In genomic region chr17:27756467-27757371, GRCh38 we compare ENCODE assay signal across 9 cellular contexts. TPM values are rescaled to one million over a fixed set of nuclear protein-coding genes. Genes with fewer than 3 reads are reported as not detected.
DNase-seq lines count a peak whose midpoint lies in the region; ATAC-seq and TF ChIP-seq lines count a peak whose summit lies in the region.
"Had no signal": no experiment of that assay in that cellular context is flagged by ENCODE, and none has a peak within 500 bp of the region (broad histone marks: within the 10 kb centered on the region; RNA-seq: fewer than 3 reads in every experiment).

No MANE protein-coding gene starts in this region.

- no peaks in the 10 kb centered on the region for H3K36me3 Mint-ChIP-seq in CD8-positive, alpha-beta memory T cell

- no peaks in the 10 kb centered on the region for H3K36me3 ChIP-seq in CD8-positive, alpha-beta memory T cell (ENCODE audit: insufficient read depth, low read length)
- H3K36me3 ChIP-seq in HEK293 (ENCODE audit: control insufficient read depth in 2 of 2, insufficient read depth in 1 of 2, low read length in 2 of 2) (no peaks in the 10 kb centered on the region), body of pancreas (replicated peaks in 1 of 2; ENCODE audit: insufficient read depth in 1 of 2, low read depth in 2 of 2) (no peaks in the 10 kb centered on the region)

- no peaks in the 10 kb centered on the region for H3K4me1 ChIP-seq in CD8-positive, alpha-beta memory T cell (ENCODE audit: insufficient read depth, low read length)
- H3K4me1 ChIP-seq in HEK293 (ENCODE audit: control insufficient read depth, insufficient read depth, low read length), result no peaks in the 10 kb centered on the region
- no peaks in the 10 kb centered on the region for H3K4me1 ChIP-seq in body of pancreas

- CTCF ChIA-PET in CD8-positive, alpha-beta memory T cell (lab: Charles Lee), result interaction anchor here (0.7 to 3.1 kb wide), 8 partner anchors 9 to 124 kb away, joined by 3 to 13 read pairs (median 4); partner anchors contain the start of gene NOS2
- CTCF ChIA-PET in HEK293 (lab: Yijun Ruan, JAX), result interaction anchor here (0.6 to 13.7 kb wide), 55 partner anchors 9 to 563 kb away, joined by 3 to 278 read pairs (median 4); partner anchors contain the start of gene LYRM9

- no peaks in the 10 kb centered on the region for H3K9me3 ChIP-seq in CD8-positive, alpha-beta memory T cell (ENCODE audit: low read length)
- H3K9me3 ChIP-seq in HEK293 (ENCODE audit: control insufficient read depth, insufficient read depth, low read depth, low read length) (no peaks in the 10 kb centered on the region), body of pancreas (no peaks in the 10 kb centered on the region)

- peak in 3 of 5 donors; percentile 14 to 25 (median 21) for DNase-seq in CD8-positive, alpha-beta memory T cell
- DNase-seq in T follicular helper cell (ENCODE audit: low read depth) (peak; percentile 30), body of pancreas (peak; percentile 58 to 73 (median 66)), left lobe of liver (ENCODE audit: low spot score) (peak; percentile 57), HCEC 1CT (no peak), NCI-H774 (lab: John Stamatoyannopoulos, UW) (no peak)
- peak; percentile 38 to 42 (median 41) for DNase-seq in stimulated activated CD4-positive, alpha-beta T cell treated with anti-CD3 and anti-CD28 coated beads, TNF-alpha, amount 100 ng/mL, for 48 hours (ENCODE audit: low read depth in 3 of 3)

- ATAC-seq in body of pancreas (peak; percentile 36), left lobe of liver (peak; percentile 71)

- H3K9me3 Mint-ChIP-seq in CD8-positive, alpha-beta memory T cell, result no peaks in the 10 kb centered on the region
- H3K9me3 Mint-ChIP-seq: T-helper 1 cell treated with Interleukin-12 subunit alpha and Interleukin-12 subunit beta and Interleukin-4 antibody, amounts not matched to agents 30 μg/mL and 1 μg/mL, for 36 hours had no signal

- TF ChIP-seq CTCF in HEK293 (tag by site-specific recombination; IDR thresholded peaks at IDR 0.05), result peak; percentile 66; the same call in 1 of the 2 replicates
- peak; percentile 75 to 98 (median 81) for TF ChIP-seq CTCF in body of pancreas (IDR thresholded peaks at IDR 0.05)

- 63 to 71% methylated on average over 17 of the region's 17 CpGs for WGBS in body of pancreas, 2 donors

- peaks cover 0 to 11% of the 10 kb centered on the region in 2 donors for H3K27me3 Mint-ChIP-seq in CD8-positive, alpha-beta memory T cell

- H3K4me3 ChIP-seq in CD8-positive, alpha-beta memory T cell (ENCODE audit: low read length), result no peak overlapping the region
- H3K4me3 ChIP-seq in HEK293 (ENCODE audit: low read depth, low read length) (no peak overlapping the region), body of pancreas (no peak overlapping the region)

- intact Hi-C loops in body of pancreas (cut with DNase I), result no loop called here

- no peak overlapping the region for H3K27ac ChIP-seq in CD8-positive, alpha-beta memory T cell (ENCODE audit: low read depth, low read length)
- H3K27ac ChIP-seq in HEK293 (ENCODE audit: extremely low read depth, low read depth, low read length) (no peak overlapping the region), body of pancreas (no peak overlapping the region)

- H3K27me3 ChIP-seq in CD8-positive, alpha-beta memory T cell (ENCODE audit: insufficient read depth, low read length, poor library complexity, severe bottlenecking), result no peaks in the 10 kb centered on the region
- H3K27me3 ChIP-seq in body of pancreas, result no peaks in the 10 kb centered on the region

- no peak for TF ChIP-seq POLR2A in body of pancreas (IDR thresholded peaks at IDR 0.05)

- no peak overlapping the region for H3K4me3 Mint-ChIP-seq in CD8-positive, alpha-beta memory T cell
- H3K4me3 Mint-ChIP-seq: T-helper 1 cell treated with Interleukin-12 subunit alpha and Interleukin-12 subunit beta and Interleukin-4 antibody, amounts not matched to agents 30 μg/mL and 1 μg/mL, for 36 hours had no signal

- H3K27ac Mint-ChIP-seq in CD8-positive, alpha-beta memory T cell, result no peak overlapping the region
- H3K27ac Mint-ChIP-seq: T-helper 1 cell treated with Interleukin-12 subunit alpha and Interleukin-12 subunit beta and Interleukin-4 antibody, amounts not matched to agents 30 μg/mL and 1 μg/mL, for 36 hours had no signal

- H3K4me1 Mint-ChIP-seq in CD8-positive, alpha-beta memory T cell, result no peaks in the 10 kb centered on the region

- POLR2A ChIA-PET in CD8-positive, alpha-beta memory T cell (lab: Charles Lee), result no interaction called here
- POLR2A ChIA-PET in HEK293 (lab: Yijun Ruan, JAX), result interaction anchor here (1.3 kb wide), 1 partner anchor 102 kb away, joined by 4 read pairs; no protein-coding TSS in a partner anchor

TF ChIP-seq in HEK293, 187 proteins besides CTCF, POLR2A, EP300 and RAD21:
- TF ChIP-seq, protein P1, sequence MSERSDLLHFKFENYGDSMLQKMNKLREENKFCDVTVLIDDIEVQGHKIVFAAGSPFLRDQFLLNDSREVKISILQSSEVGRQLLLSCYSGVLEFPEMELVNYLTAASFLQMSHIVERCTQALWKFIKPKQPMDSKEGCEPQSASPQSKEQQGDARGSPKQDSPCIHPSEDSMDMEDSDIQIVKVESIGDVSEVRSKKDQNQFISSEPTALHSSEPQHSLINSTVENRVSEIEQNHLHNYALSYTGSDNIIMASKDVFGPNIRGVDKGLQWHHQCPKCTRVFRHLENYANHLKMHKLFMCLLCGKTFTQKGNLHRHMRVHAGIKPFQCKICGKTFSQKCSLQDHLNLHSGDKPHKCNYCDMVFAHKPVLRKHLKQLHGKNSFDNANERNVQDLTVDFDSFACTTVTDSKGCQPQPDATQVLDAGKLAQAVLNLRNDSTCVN (tag by site-specific recombination; optimal IDR thresholded peaks at IDR 0.05), result no peak
- TF ChIP-seq ZBTB7A (tag by site-specific recombination; IDR thresholded peaks at IDR 0.05; ENCODE audit: low read depth), result no peak
- TF ChIP-seq ZNF335 (tag by site-specific recombination; conservative IDR thresholded peaks at IDR 0.05), result no peak
- no peak for TF ChIP-seq ZNF571 (tag by site-specific recombination; IDR thresholded peaks at IDR 0.05)
- peak; percentile 80; the same call in 1 of the 2 replicates for TF ChIP-seq ZSCAN30 (tag by site-specific recombination; IDR thresholded peaks at IDR 0.05)
- TF ChIP-seq ZNF146 (tag by site-specific recombination; IDR thresholded peaks at IDR 0.05), result no peak
- no peak for TF ChIP-seq ZNF416 (tag by site-specific recombination; IDR thresholded peaks at IDR 0.05)
- peak; percentile 46 for TF ChIP-seq ZNF654 (tag by site-specific recombination; IDR thresholded peaks at IDR 0.05; ENCODE audit: low read depth)
- TF ChIP-seq TCF7L2 (IDR thresholded peaks at IDR 0.05; ENCODE audit: borderline replicate concordance, low read depth, low read length), result no peak
- no peak for TF ChIP-seq ZNF600 (tag by site-specific recombination; IDR thresholded peaks at IDR 0.05)
- no peak for TF ChIP-seq ZBTB20 (tag by site-specific recombination; IDR thresholded peaks at IDR 0.05)
- TF ChIP-seq ZFP69B (tag by site-specific recombination; IDR thresholded peaks at IDR 0.05), result no peak
- TF ChIP-seq ZNF501 (tag by site-specific recombination; IDR thresholded peaks at IDR 0.05), result no peak
- TF ChIP-seq ZFHX2 (tag by site-specific recombination; conservative IDR thresholded peaks at IDR 0.05), result 0 out of 2 replicates have a peak, but pooled peaks have one; percentile 6
- TF ChIP-seq ZNF16 (tag by site-specific recombination; IDR thresholded peaks at IDR 0.05; ENCODE audit: low read depth), result no peak
- TF ChIP-seq GLIS1 (tag by site-specific recombination; IDR thresholded peaks at IDR 0.05), result no peak
- TF ChIP-seq, protein P2, sequence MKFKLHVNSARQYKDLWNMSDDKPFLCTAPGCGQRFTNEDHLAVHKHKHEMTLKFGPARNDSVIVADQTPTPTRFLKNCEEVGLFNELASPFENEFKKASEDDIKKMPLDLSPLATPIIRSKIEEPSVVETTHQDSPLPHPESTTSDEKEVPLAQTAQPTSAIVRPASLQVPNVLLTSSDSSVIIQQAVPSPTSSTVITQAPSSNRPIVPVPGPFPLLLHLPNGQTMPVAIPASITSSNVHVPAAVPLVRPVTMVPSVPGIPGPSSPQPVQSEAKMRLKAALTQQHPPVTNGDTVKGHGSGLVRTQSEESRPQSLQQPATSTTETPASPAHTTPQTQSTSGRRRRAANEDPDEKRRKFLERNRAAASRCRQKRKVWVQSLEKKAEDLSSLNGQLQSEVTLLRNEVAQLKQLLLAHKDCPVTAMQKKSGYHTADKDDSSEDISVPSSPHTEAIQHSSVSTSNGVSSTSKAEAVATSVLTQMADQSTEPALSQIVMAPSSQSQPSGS (tag by site-specific recombination; IDR thresholded peaks at IDR 0.05; ENCODE audit: low read depth), result no peak
- TF ChIP-seq, protein P3, sequence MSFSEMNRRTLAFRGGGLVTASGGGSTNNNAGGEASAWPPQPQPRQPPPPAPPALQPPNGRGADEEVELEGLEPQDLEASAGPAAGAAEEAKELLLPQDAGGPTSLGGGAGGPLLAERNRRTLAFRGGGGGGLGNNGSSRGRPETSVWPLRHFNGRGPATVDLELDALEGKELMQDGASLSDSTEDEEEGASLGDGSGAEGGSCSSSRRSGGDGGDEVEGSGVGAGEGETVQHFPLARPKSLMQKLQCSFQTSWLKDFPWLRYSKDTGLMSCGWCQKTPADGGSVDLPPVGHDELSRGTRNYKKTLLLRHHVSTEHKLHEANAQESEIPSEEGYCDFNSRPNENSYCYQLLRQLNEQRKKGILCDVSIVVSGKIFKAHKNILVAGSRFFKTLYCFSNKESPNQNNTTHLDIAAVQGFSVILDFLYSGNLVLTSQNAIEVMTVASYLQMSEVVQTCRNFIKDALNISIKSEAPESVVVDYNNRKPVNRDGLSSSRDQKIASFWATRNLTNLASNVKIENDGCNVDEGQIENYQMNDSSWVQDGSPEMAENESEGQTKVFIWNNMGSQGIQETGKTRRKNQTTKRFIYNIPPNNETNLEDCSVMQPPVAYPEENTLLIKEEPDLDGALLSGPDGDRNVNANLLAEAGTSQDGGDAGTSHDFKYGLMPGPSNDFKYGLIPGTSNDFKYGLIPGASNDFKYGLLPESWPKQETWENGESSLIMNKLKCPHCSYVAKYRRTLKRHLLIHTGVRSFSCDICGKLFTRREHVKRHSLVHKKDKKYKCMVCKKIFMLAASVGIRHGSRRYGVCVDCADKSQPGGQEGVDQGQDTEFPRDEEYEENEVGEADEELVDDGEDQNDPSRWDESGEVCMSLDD (tag by site-specific recombination; IDR thresholded peaks at IDR 0.05), result no peak
TF ChIP-seq in HEK293: peak in this region for 3.

RNA-seq across cellular contexts. Expression of gene NOS2, which starts 43.6 kb away (rescaled TPM):
- under 1 TPM in 1 of 2 experiments, not detected in 1; 0.07 TPM for total RNA-seq in CD8-positive, alpha-beta memory T cell
- polyA plus RNA-seq in CD8-positive, alpha-beta memory T cell, result not detected
- total RNA-seq in body of pancreas, result under 1 TPM; 0.26 to 0.33 TPM
- total RNA-seq in left lobe of liver, result not detected

Comparison
In these comparisons a context has a peak if more than half of its experiments do, and no peak if none do; other contexts are left out.
1. DNase-seq: peak in CD8-positive, alpha-beta memory T cell (3 of 5), T follicular helper cell (single experiment), body of pancreas (4 of 4), left lobe of liver (single experiment) and stimulated activated CD4-positive, alpha-beta T cell treated with anti-CD3 and anti-CD28 coated beads, TNF-alpha, amount 100 ng/mL, for 48 hours (3 of 3); none in HCEC 1CT (single experiment) and NCI-H774 (single experiment).